13 cellular contexts compared by ENCODE assay signal in genomic region chr15:38531509-38531908, GRCh38. TPM values are rescaled to one million over a fixed set of nuclear protein-coding genes. Genes with fewer than 3 reads are reported as not detected.
A peak's percentile ranks its signal among the peaks of the same experiment; 100 is the strongest.
DNase-seq lines count a peak whose midpoint lies in the region; TF ChIP-seq lines count a peak whose summit lies in the region.
"Had no signal": no experiment of that assay in that cellular context is flagged by ENCODE, and none has a peak within 500 bp of the region (broad histone marks: within the 10 kb centered on the region; RNA-seq: fewer than 3 reads in every experiment).

No MANE protein-coding gene starts in this region.

- no peak for TF ChIP-seq CTCF in MCF 10A (IDR thresholded peaks at IDR 0.05; ENCODE audit: unreplicated experiment)
- no peak for TF ChIP-seq CTCF in breast epithelium (IDR thresholded peaks at IDR 0.05)
- no peak for TF ChIP-seq CTCF in testis (IDR thresholded peaks at IDR 0.05)
- no peak for TF ChIP-seq CTCF in type B pancreatic cell (conservative IDR thresholded peaks at IDR 0.05)

- no peaks in the 10 kb centered on the region for H3K9me3 ChIP-seq in breast epithelium
- no peaks in the 10 kb centered on the region for H3K9me3 ChIP-seq in testis
- H3K9me3 ChIP-seq: BLaER1, right lobe of liver had no signal

- H3K36me3 Mint-ChIP-seq in MCF 10A (ENCODE audit: insufficient read depth, unreplicated experiment) = no peaks in the 10 kb centered on the region
- H3K36me3 Mint-ChIP-seq in activated CD4-positive, alpha-beta memory T cell treated with anti-CD3 and anti-CD28 coated beads, Interleukin-2, amount 10 ng/mL, durations not matched to agents 7 days and 5 days (ENCODE audit: low read depth) = peaks cover 97% of the 10 kb centered on the region
- H3K36me3 Mint-ChIP-seq in type B pancreatic cell = no peaks in the 10 kb centered on the region

- CTCF ChIA-PET in MCF 10A (lab: Yijun Ruan, JAX) = interaction anchor here (0.6 to 1.1 kb wide), 5 partner anchors 9 to 205 kb away, joined by 3 to 6 read pairs (median 3); partner anchors contain the start of gene FAM98B
- CTCF ChIA-PET in activated CD4-positive, alpha-beta memory T cell treated with anti-CD3 and anti-CD28 coated beads, Interleukin-2, amount 10 ng/mL, durations not matched to agents 7 days and 5 days (lab: Charles Lee) = interaction anchor here (0.8 to 1.5 kb wide), 3 partner anchors 115 to 159 kb away, joined by 3 to 5 read pairs (median 3); no protein-coding TSS in a partner anchor

- no peaks in the 10 kb centered on the region for H3K4me1 ChIP-seq in breast epithelium
- H3K4me1 ChIP-seq in testis = peaks cover 10% of the 10 kb centered on the region
- H3K4me1 ChIP-seq: right lobe of liver had no signal

- intact Hi-C loops in MCF 10A (cut with micrococcal nuclease) = no loop called here
- intact Hi-C loops in breast epithelium (cut with DNase I; ENCODE audit: low total_unique reads) = loop anchor here (10.0 kb wide), 1 partner anchor 517 kb away; no protein-coding TSS in a partner anchor
- intact Hi-C loops in testis (cut with DNase I; ENCODE audit: low total_unique reads) = no loop called here

- DNase-seq in MCF 10A (ENCODE audit: unreplicated experiment) = peak; percentile 78
- no peak for DNase-seq in breast epithelium (ENCODE audit: low spot score in 2 of 2)
- no peak for DNase-seq in activated CD4-positive, alpha-beta memory T cell treated with anti-CD3 and anti-CD28 coated beads, Interleukin-2, amount 10 ng/mL, durations not matched to agents 7 days and 5 days
- DNase-seq in fibroblast of peridontal ligament (ENCODE audit: extremely low read depth) = peak; percentile 48
- peak; percentile 22 for DNase-seq in testis
- no peak for DNase-seq in NAMALWA (ENCODE audit: low spot score)
- no peak for DNase-seq in type B pancreatic cell (ENCODE audit: extremely low spot score, unreplicated experiment)
- DNase-seq in midbrain (lab: John Stamatoyannopoulos, UW) = no peak
- DNase-seq: activated B cell treated with CpG ODN at 0.5 μM for 24 hours, GOT3, right lobe of liver had no signal

- no peak for TF ChIP-seq POLR2A in breast epithelium (IDR thresholded peaks at IDR 0.05)
- no peak for TF ChIP-seq POLR2A in testis (IDR thresholded peaks at IDR 0.05)

- H3K4me3 ChIP-seq in breast epithelium = no peak overlapping the region
- H3K4me3 ChIP-seq in testis = no peak overlapping the region
- H3K4me3 ChIP-seq: BLaER1, right lobe of liver had no signal

- H3K4me1 Mint-ChIP-seq in MCF 10A (ENCODE audit: insufficient read depth, unreplicated experiment) (peaks cover 26% of the 10 kb centered on the region), type B pancreatic cell (ENCODE audit: unreplicated experiment) (no peaks in the 10 kb centered on the region)
- peaks cover 92% of the 10 kb centered on the region for H3K4me1 Mint-ChIP-seq in activated CD4-positive, alpha-beta memory T cell treated with anti-CD3 and anti-CD28 coated beads, Interleukin-2, amount 10 ng/mL, durations not matched to agents 7 days and 5 days

- H3K27ac ChIP-seq in breast epithelium = no peak overlapping the region
- no peak overlapping the region for H3K27ac ChIP-seq in testis
- H3K27ac ChIP-seq: BLaER1, right lobe of liver had no signal

- H3K36me3 ChIP-seq in breast epithelium (no peaks in the 10 kb centered on the region), testis (ENCODE audit: low read depth, missing control alignments) (no peaks in the 10 kb centered on the region)
- H3K36me3 ChIP-seq: right lobe of liver had no signal

- POLR2A ChIA-PET in MCF 10A (lab: Yijun Ruan, JAX) = interaction anchor here (0.6 to 1.2 kb wide), 3 partner anchors 9 to 14 kb away, joined by 3 read pairs; no protein-coding TSS in a partner anchor
- POLR2A ChIA-PET in activated CD4-positive, alpha-beta memory T cell treated with anti-CD3 and anti-CD28 coated beads, Interleukin-2, amount 10 ng/mL, durations not matched to agents 7 days and 5 days (lab: Charles Lee) = interaction anchor here (0.6 to 1.7 kb wide), 2 partner anchors 62 to 168 kb away, joined by 3 to 4 read pairs; no protein-coding TSS in a partner anchor

- peak overlapping the region; percentile 47 for H3K4me3 Mint-ChIP-seq in MCF 10A (ENCODE audit: unreplicated experiment)
- no peak overlapping the region for H3K4me3 Mint-ChIP-seq in activated CD4-positive, alpha-beta memory T cell treated with anti-CD3 and anti-CD28 coated beads, Interleukin-2, amount 10 ng/mL, durations not matched to agents 7 days and 5 days
- H3K4me3 Mint-ChIP-seq in type B pancreatic cell = no peak overlapping the region
- H3K4me3 Mint-ChIP-seq: activated B cell treated with CpG ODN at 0.5 μM for 24 hours; stimulated activated memory B cell treated with anti-CD40 and anti-IgM and Interleukin-4, amounts not matched to agents 10 μg/mL and 1 μg/mL and 100 μg/mL, for 72 hours had no signal

- H3K27ac Mint-ChIP-seq in MCF 10A (ENCODE audit: low read depth, unreplicated experiment) (peak overlapping the region; percentile 9), type B pancreatic cell (no peak overlapping the region)
- H3K27ac Mint-ChIP-seq in activated CD4-positive, alpha-beta memory T cell treated with anti-CD3 and anti-CD28 coated beads, Interleukin-2, amount 10 ng/mL, durations not matched to agents 7 days and 5 days = peak overlapping the region; percentile 12
- H3K27ac Mint-ChIP-seq: activated B cell treated with CpG ODN at 0.5 μM for 24 hours; stimulated activated memory B cell treated with anti-CD40 and anti-IgM and Interleukin-4, amounts not matched to agents 10 μg/mL and 1 μg/mL and 100 μg/mL, for 72 hours had no signal

- no TSS peak for BruUV-seq in MCF 10A (replicated peaks; lab: Mats Ljungman, UMichigan)

- H3K9me3 Mint-ChIP-seq in MCF 10A (ENCODE audit: unreplicated experiment) = no peaks in the 10 kb centered on the region
- H3K9me3 Mint-ChIP-seq in activated CD4-positive, alpha-beta memory T cell treated with anti-CD3 and anti-CD28 coated beads, Interleukin-2, amount 10 ng/mL, durations not matched to agents 7 days and 5 days = no peaks in the 10 kb centered on the region
- no peaks in the 10 kb centered on the region for H3K9me3 Mint-ChIP-seq in type B pancreatic cell
- H3K9me3 Mint-ChIP-seq: activated B cell treated with CpG ODN at 0.5 μM for 24 hours; stimulated activated memory B cell treated with anti-CD40 and anti-IgM and Interleukin-4, amounts not matched to agents 10 μg/mL and 1 μg/mL and 100 μg/mL, for 72 hours had no signal

- H3K27me3 Mint-ChIP-seq in MCF 10A (ENCODE audit: insufficient read depth, unreplicated experiment) (no peaks in the 10 kb centered on the region), type B pancreatic cell (peaks cover 3% of the 10 kb centered on the region)
- no peaks in the 10 kb centered on the region for H3K27me3 Mint-ChIP-seq in activated CD4-positive, alpha-beta memory T cell treated with anti-CD3 and anti-CD28 coated beads, Interleukin-2, amount 10 ng/mL, durations not matched to agents 7 days and 5 days
- H3K27me3 Mint-ChIP-seq: activated B cell treated with CpG ODN at 0.5 μM for 24 hours; stimulated activated memory B cell treated with anti-CD40 and anti-IgM and Interleukin-4, amounts not matched to agents 10 μg/mL and 1 μg/mL and 100 μg/mL, for 72 hours had no signal

- WGBS in testis, 2 donors = 55 to 69% methylated on average over 4 of the region's 4 CpGs

- H3K27me3 ChIP-seq in breast epithelium = no peaks in the 10 kb centered on the region
- no peaks in the 10 kb centered on the region for H3K27me3 ChIP-seq in testis
- H3K27me3 ChIP-seq: BLaER1, right lobe of liver had no signal

RNA-seq across cellular contexts. Expression of gene RASGRP1, which starts 33.1 kb away (rescaled TPM):
- total RNA-seq in MCF 10A (2022) = not detected in 2 replicates
- total RNA-seq in breast epithelium = 1 to 10 TPM in 2 of 3 donors, under 1 TPM in 1; 0.96 to 4.8 (median 1.3) TPM
- 100 to 1,000 TPM; 200 to 208 TPM for total RNA-seq in activated CD4-positive, alpha-beta memory T cell treated with anti-CD3 and anti-CD28 coated beads, Interleukin-2, amount 10 ng/mL, durations not matched to agents 7 days and 5 days
- total RNA-seq in testis = 1 to 10 TPM; 7.4 to 9.2 TPM
- polyA plus RNA-seq in testis (ENCODE audit: insufficient read depth, low read depth, low replicate concordance) = 4.4 TPM
- 3.0 and 6.6 TPM in 2 replicates for total RNA-seq in type B pancreatic cell (ENCODE audit: low replicate concordance)

Comparison
In these comparisons a context has a peak if more than half of its experiments do, and no peak if none do; other contexts are left out.
1. DNase-seq: peak in MCF 10A (single experiment), fibroblast of peridontal ligament (single experiment) and testis (single experiment); none in breast epithelium (0 of 2), activated CD4-positive, alpha-beta memory T cell treated with anti-CD3 and anti-CD28 coated beads, Interleukin-2, amount 10 ng/mL, durations not matched to agents 7 days and 5 days (single experiment), NAMALWA (single experiment), type B pancreatic cell (single experiment) and midbrain (single experiment).
2. RNA of gene RASGRP1, which starts 33.1 kb away (total RNA-seq): 200 to 208 TPM in activated CD4-positive, alpha-beta memory T cell treated with anti-CD3 and anti-CD28 coated beads, Interleukin-2, amount 10 ng/mL, durations not matched to agents 7 days and 5 days; 7.4 to 9.2 TPM in testis, 3.0 to 6.6 TPM in type B pancreatic cell, 0.96 to 4.8 TPM in breast epithelium and not detected in MCF 10A; every median in the first group is over 10 times any median in the second.